8 cellular contexts compared by ENCODE assay signal in genomic region chr5:56588636-56589485, GRCh38.
DNase-seq lines count a peak whose midpoint lies in the region; ATAC-seq and TF ChIP-seq lines count a peak whose summit lies in the region.

No MANE protein-coding gene starts in this region.

- H3K9me3 ChIP-seq in upper lobe of right lung, result peaks cover 6% of the 10 kb centered on the region

- H3K36me3 ChIP-seq in GM06990 (ENCODE audit: control insufficient read depth, insufficient read depth, low read length) (no peaks in the 10 kb centered on the region), upper lobe of right lung (no peaks in the 10 kb centered on the region), brain microvascular endothelial cell (replicated peaks) (no peaks in the 10 kb centered on the region)

- intact Hi-C loops in upper lobe of right lung (cut with DNase I), result no loop called here

- H3K4me3 ChIP-seq in GM06990 (replicated peaks; ENCODE audit: low read depth, low read length), result peak overlapping the region; percentile 19; the same call in 1 of the 2 replicates
- no peak overlapping the region for H3K4me3 ChIP-seq in upper lobe of right lung
- no peak overlapping the region for H3K4me3 ChIP-seq in brain microvascular endothelial cell (ENCODE audit: low read depth, low read length)

- no peak overlapping the region for H3K27ac ChIP-seq in upper lobe of right lung
- H3K27ac ChIP-seq in brain microvascular endothelial cell, result no peak overlapping the region

- no peak for TF ChIP-seq CTCF in GM06990 (IDR thresholded peaks at IDR 0.05; ENCODE audit: insufficient read depth, low read length, poor library complexity, severe bottlenecking)
- TF ChIP-seq CTCF in GM20000 (IDR thresholded peaks at IDR 0.05; ENCODE audit: extremely low read depth, missing control alignments), result no peak
- no peak for TF ChIP-seq CTCF in upper lobe of right lung (IDR thresholded peaks at IDR 0.05)
- no peak for TF ChIP-seq CTCF in brain microvascular endothelial cell (IDR thresholded peaks at IDR 0.05; ENCODE audit: low read depth, low read length, missing control alignments)

- in situ Hi-C loops in brain microvascular endothelial cell (cut with HindIII; ENCODE audit: low pct_ligation_motif_present, low sequenced_read_pairs), result no loop called here

- ATAC-seq in HG03521 (IDR thresholded peaks at IDR 0.05; ENCODE audit: unreplicated experiment), result peak; percentile 98
- ATAC-seq in left lobe of liver, result peak; percentile 34
- peak; percentile 77 for ATAC-seq in upper lobe of right lung

- H3K4me1 ChIP-seq in upper lobe of right lung, result peaks cover 14% of the 10 kb centered on the region

- peak; percentile 81 for DNase-seq in GM06990 (ENCODE audit: extremely low read depth, insufficient read length)
- peak; percentile 84 for DNase-seq in GM20000 (ENCODE audit: low spot score)
- peak; percentile 60 for DNase-seq in activated T-cell treated with anti-CD3 and anti-CD28 coated beads, Interleukin-2, amount 50 U/mL, for 1 hour
- no peak for DNase-seq in left lobe of liver (ENCODE audit: low spot score)
- peak; percentile 70 for DNase-seq in upper lobe of right lung
- no peak for DNase-seq in superior temporal gyrus (ENCODE audit: extremely low spot score)
- DNase-seq in brain microvascular endothelial cell, result no peak

- H3K27me3 ChIP-seq in GM06990 (replicated peaks; ENCODE audit: control insufficient read depth, insufficient read depth, low read length) (no peaks in the 10 kb centered on the region), upper lobe of right lung (no peaks in the 10 kb centered on the region), brain microvascular endothelial cell (replicated peaks) (no peaks in the 10 kb centered on the region)

Comparison
In these comparisons a context has a peak if more than half of its experiments do, and no peak if none do; other contexts are left out.
1. DNase-seq: peak in GM06990 (single experiment), GM20000 (single experiment), activated T-cell treated with anti-CD3 and anti-CD28 coated beads, Interleukin-2, amount 50 U/mL, for 1 hour (single experiment) and upper lobe of right lung (single experiment); none in left lobe of liver (single experiment), superior temporal gyrus (single experiment) and brain microvascular endothelial cell (single experiment).
2. ATAC-seq: peak in every context shown above with its lines; median percentile 98 in HG03521; 77 in upper lobe of right lung; 34 in left lobe of liver.